18 cellular contexts compared by ENCODE assay signal in genomic region chr2:107591541-107591940, GRCh38.
DNase-seq lines count a peak whose midpoint lies in the region; ATAC-seq and TF ChIP-seq lines count a peak whose summit lies in the region.
"Had no signal": no experiment of that assay in that cellular context is flagged by ENCODE, and none has a peak within 500 bp of the region (broad histone marks: within the 10 kb centered on the region; RNA-seq: fewer than 3 reads in every experiment).

No MANE protein-coding gene starts in this region.

- in situ Hi-C loops in GM23248 (cut with MboI) = no loop called here
- in situ Hi-C loops in astrocyte of the spinal cord (cut with HindIII; ENCODE audit: low sequenced_read_pairs) = no loop called here

- peak overlapping the region; percentile 13 for H3K4me2 ChIP-seq in GM23248 (ENCODE audit: unreplicated experiment)

- intact Hi-C loops in right lobe of liver (cut with DNase I) = no loop called here
- intact Hi-C loops in posterior cingulate gyrus (cut with DNase I) = no loop called here

- ATAC-seq in right lobe of liver (no peak), GM18505 (IDR thresholded peaks at IDR 0.05; ENCODE audit: unreplicated experiment) (no peak)
- ATAC-seq: activated CD4-positive, alpha-beta T cell treated with anti-CD3 and anti-CD28 coated beads for 36 hours; naive thymus-derived CD4-positive, alpha-beta T cell; T-helper 17 cell had no signal

- H3K4me1 ChIP-seq in GM23248 (ENCODE audit: insufficient read depth) = peaks cover 60% of the 10 kb centered on the region
- H3K4me1 ChIP-seq in mesodermal cell (ENCODE audit: control insufficient read depth, insufficient read depth, low read length, poor library complexity, severe bottlenecking) = peaks cover 31% of the 10 kb centered on the region
- no peaks in the 10 kb centered on the region for H3K4me1 ChIP-seq in right lobe of liver
- H3K4me1 ChIP-seq: esophagus squamous epithelium, vagina had no signal

- DNase-seq in AG10803 (ENCODE audit: low read depth) (peak; percentile 62), GM23248 (peak; percentile 76), astrocyte of the spinal cord (ENCODE audit: low read depth, low spot score) (peak; percentile 46), NCI-H82 treated with DMSO at 0.1 percent for 48 hours (lab: John Stamatoyannopoulos, UW; ENCODE audit: unreplicated experiment) (no peak), right lobe of liver (no peak), posterior cingulate gyrus (no peak)
- DNase-seq: ACHN; activated CD4-positive, alpha-beta T cell treated with anti-CD3 and anti-CD28 coated beads for 36 hours; esophagus squamous epithelium; GOT3; naive thymus-derived CD4-positive, alpha-beta T cell; NCI-H1105 treated with DMSO at 0.1 percent for 48 hours; NCI-H524; ovary; T-helper 17 cell had no signal

- TF ChIP-seq CTCF in AG10803 (conservative IDR thresholded peaks at IDR 0.05; ENCODE audit: low read length) = no peak
- no peak for TF ChIP-seq CTCF in astrocyte of the spinal cord (IDR thresholded peaks at IDR 0.05; ENCODE audit: low read depth, low read length)
- no peak for TF ChIP-seq CTCF in right lobe of liver (IDR thresholded peaks at IDR 0.05)

- H4K20me1 ChIP-seq in GM23248 (ENCODE audit: insufficient read depth) = no peaks in the 10 kb centered on the region

- no peaks in the 10 kb centered on the region for H3K9me2 ChIP-seq in GM23248 (ENCODE audit: insufficient read depth)

- TF ChIP-seq POLR2A in right lobe of liver (IDR thresholded peaks at IDR 0.05) (no peak), GM18505 (IDR thresholded peaks at IDR 0.05; ENCODE audit: borderline replicate concordance, extremely low read depth, insufficient read depth, insufficient read length) (no peak)

- H3K9ac ChIP-seq in GM23248 = no peak overlapping the region

- WGBS in GM23248 (ENCODE audit: low coverage in 1 of 2, low lambda C conversion rate in 2 of 2, missing lambda C conversion rate in 2 of 2), 2 experiments = 49 to 53% methylated on average over 1 of the region's 1 CpG
- 88 to 100% methylated on average over 1 of the region's 1 CpG for WGBS in mesodermal cell (ENCODE audit: insufficient coverage in 2 of 2), 2 experiments
- 20% methylated on average over 1 of the region's 1 CpG for WGBS in right lobe of liver (ENCODE audit: insufficient coverage, low coverage, low lambda C conversion rate, missing lambda C conversion rate)

- H3K27ac ChIP-seq in GM23248 (peak overlapping the region; percentile 62), mesodermal cell (ENCODE audit: low read depth, low read length, severe bottlenecking) (peak overlapping the region; percentile 58), right lobe of liver (no peak overlapping the region)
- H3K27ac ChIP-seq: esophagus squamous epithelium, ovary, vagina had no signal

- peaks cover 31% of the 10 kb centered on the region for H3F3A ChIP-seq in GM23248 (ENCODE audit: insufficient read depth)

- H3K36me3 ChIP-seq in GM23248 (ENCODE audit: low read depth) (no peaks in the 10 kb centered on the region), mesodermal cell (ENCODE audit: control insufficient read depth, insufficient read depth, low read length) (no peaks in the 10 kb centered on the region), right lobe of liver (no peaks in the 10 kb centered on the region)
- H3K36me3 ChIP-seq: esophagus squamous epithelium, ovary, vagina had no signal

- no peaks in the 10 kb centered on the region for H3K9me3 ChIP-seq in GM23248 (ENCODE audit: low read depth)
- H3K9me3 ChIP-seq in mesodermal cell (ENCODE audit: control insufficient read depth, low read length) = no peaks in the 10 kb centered on the region
- no peaks in the 10 kb centered on the region for H3K9me3 ChIP-seq in right lobe of liver
- H3K9me3 ChIP-seq: esophagus squamous epithelium, ovary, vagina had no signal

- H3K79me2 ChIP-seq in GM23248 (ENCODE audit: insufficient read depth) = no peaks in the 10 kb centered on the region

- H2AFZ ChIP-seq in GM23248 = peak overlapping the region; percentile 50; the same call in 1 of the 2 replicates

- H3K27me3 ChIP-seq in GM23248 (replicated peaks; ENCODE audit: insufficient read depth) (no peaks in the 10 kb centered on the region), right lobe of liver (no peaks in the 10 kb centered on the region)
- H3K27me3 ChIP-seq: esophagus squamous epithelium, ovary, vagina had no signal

- H3K4me3 ChIP-seq in AG10803 (ENCODE audit: low read length) (no peak overlapping the region), GM23248 (no peak overlapping the region), astrocyte of the spinal cord (ENCODE audit: low read depth, low read length) (no peak overlapping the region), mesodermal cell (ENCODE audit: extremely low read depth, insufficient read depth, low read length, poor library complexity, severe bottlenecking) (no peak overlapping the region), right lobe of liver (no peak overlapping the region)
- H3K4me3 ChIP-seq: esophagus squamous epithelium, ovary, vagina had no signal

Comparison
In these comparisons a context has a peak if more than half of its experiments do, and no peak if none do; other contexts are left out.
1. DNase-seq: peak in AG10803 (single experiment), GM23248 (single experiment) and astrocyte of the spinal cord (single experiment); none in NCI-H82 treated with DMSO at 0.1 percent for 48 hours (single experiment), right lobe of liver (0 of 3) and posterior cingulate gyrus (0 of 10).
2. H3K27ac ChIP-seq: peak in GM23248 (single experiment) and mesodermal cell (single experiment); none in right lobe of liver (0 of 3).